Comparison of ENCODE assay signal across 1 cellular context in the genomic region with DNA sequence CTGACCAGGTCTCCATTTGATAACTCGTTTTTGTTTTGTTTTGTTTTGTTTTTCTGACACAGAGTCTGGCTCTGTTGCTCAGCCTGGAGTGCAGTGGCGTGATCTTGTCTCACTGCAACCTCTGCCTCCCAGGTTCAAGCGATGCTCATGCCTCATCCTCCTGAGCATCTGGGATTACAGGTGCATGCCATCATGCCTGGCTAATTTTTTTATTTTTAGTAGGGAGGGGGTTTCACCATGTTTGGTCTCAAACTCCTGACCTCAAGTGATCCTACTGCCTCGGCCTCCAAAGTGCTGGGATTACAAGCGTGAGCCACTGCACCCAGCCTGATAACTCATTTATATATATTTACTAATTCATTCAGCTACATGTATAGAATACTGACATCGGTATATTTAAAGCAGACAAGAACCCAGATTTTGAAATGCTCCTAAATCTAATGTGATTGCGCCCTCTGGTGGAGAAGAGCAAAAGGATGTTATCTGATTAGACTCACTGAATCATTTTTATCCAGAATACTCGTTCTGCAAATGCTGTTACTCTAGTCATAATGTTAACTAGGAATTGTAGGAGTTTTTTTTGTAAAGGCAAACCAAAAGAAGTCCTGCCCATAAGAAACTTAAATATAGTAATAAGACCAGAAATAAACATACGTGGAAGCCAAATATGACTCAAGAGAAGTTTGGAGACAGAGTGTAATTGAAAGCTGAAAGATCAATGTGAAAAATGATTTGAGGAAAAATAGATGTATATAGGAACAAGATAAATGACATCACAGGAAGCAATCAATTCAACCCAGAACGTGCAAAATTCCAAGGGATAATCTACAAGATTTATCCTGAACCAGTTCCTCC.
A peak's percentile ranks its signal among the peaks of the same experiment; 100 is the strongest.
TF ChIP-seq lines count a peak whose summit lies in the region.

No MANE protein-coding gene starts in this region.

TF ChIP-seq in IMR-90, 13 proteins besides CTCF, POLR2A, EP300 and RAD21:
- TF ChIP-seq SMC3 (IDR thresholded peaks at IDR 0.05; ENCODE audit: low read depth, low read length) (peak; percentile 74), FOS (IDR thresholded peaks at IDR 0.05; ENCODE audit: low read depth, low read length) (no peak)
TF ChIP-seq in IMR-90: peak in this region for 1.
